ENCODE assay signal across 18 cellular contexts in the genomic region with DNA sequence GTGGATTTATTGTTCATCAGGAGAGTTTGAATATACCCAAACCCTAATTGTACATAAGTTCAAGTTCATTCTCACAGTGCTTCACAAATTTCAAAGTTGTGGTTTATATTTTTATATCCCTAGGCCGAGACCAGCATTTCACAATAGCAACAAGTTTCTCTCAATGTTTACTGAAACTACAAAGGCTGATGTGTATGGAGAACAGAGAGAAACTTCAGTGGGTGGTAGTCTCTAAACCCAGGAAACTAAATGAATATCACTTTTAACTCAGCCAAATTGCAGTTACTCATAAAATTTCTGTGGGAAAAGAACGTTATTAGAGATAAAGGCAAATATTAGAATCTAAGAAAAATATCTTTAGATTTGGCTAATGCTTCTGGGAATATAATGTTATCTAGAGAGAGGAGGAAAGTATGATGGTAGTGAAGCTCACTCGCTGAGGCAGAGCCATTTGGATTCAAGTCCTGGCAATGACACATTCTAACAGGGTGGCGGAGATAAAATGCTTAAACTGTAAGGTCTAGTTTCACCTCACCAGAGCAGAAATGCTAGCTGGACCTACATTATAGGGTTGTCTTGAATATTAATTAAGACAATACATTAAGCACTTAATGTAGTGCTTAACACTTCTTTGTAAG.
"Had no signal": no experiment of that assay in that cellular context is flagged by ENCODE, and none has a peak within 500 bp of the region (broad histone marks: within the 10 kb centered on the region; RNA-seq: fewer than 3 reads in every experiment).

No MANE protein-coding gene starts in this region.

- DNase-seq: KBM-7, MV-4-11, NCI-H1048, NCI-H1105, NCI-H1417, NCI-H1436 treated with DMSO at 0.1 percent for 48 hours, NCI-H1694, NCI-H187 treated with DMSO at 0.1 percent for 48 hours, NCI-H2029 treated with DMSO at 0.1 percent for 48 hours, NCI-H2171 treated with DMSO at 0.1 percent for 48 hours, NCI-H345, NCI-H524, NCI-H526 treated with DMSO at 0.1 percent for 48 hours, NCI-H748 treated with DMSO at 0.1 percent for 48 hours, RPMI8226, SHP77 treated with DMSO at 0.1 percent for 48 hours, SJCRH30 had no signal

- ATAC-seq: SK-N-SH treated with all-trans-retinoic acid at 6 μM for 48 hours had no signal
